26 cellular contexts compared by ENCODE assay signal in the genomic region with DNA sequence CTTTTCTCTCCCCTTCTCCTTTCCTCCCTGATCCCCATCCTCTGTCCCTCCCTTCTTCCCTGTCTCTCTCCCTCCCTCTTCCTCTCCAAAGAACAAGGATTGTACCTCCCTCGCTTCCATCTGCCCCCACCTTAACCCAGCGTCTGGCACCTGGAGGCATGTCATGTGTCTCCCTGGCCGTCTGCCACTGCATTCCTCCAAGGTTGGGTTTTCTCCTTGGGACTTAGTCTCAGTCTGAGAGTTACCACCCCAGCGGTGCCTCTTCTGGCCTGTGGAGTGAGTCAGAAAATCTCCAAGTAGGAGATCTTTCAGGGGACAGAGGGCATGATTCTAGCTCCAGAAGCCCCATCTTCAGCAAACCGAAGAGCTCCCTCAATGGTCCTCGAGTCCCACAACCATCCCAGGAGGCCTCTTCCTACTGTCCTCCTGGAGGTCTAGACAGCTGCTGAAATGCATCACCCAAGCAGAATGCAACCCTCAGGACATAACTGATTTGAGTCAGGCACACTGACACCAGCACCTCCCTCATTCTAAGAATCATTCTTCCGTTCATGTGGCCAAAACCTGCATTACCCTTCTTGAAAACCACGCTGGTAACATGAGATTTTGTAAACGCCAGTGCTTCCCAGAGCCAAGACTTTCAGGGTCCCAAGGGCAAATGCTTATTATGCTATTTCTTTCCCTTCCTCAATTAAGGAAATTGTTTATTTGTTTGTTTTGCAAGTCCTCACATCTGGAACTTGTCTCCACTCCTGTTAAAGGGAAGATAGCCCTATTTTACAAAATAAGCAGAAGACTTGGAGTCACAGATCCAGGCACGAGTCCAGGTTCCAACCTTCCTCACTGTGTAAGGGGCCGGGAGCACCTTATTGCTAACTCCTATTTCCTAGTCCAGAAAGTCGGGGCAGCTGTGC.
DNase-seq lines count a peak whose midpoint lies in the region; ATAC-seq and TF ChIP-seq lines count a peak whose summit lies in the region.
"Had no signal": no experiment of that assay in that cellular context is flagged by ENCODE, and none has a peak within 500 bp of the region (broad histone marks: within the 10 kb centered on the region; RNA-seq: fewer than 3 reads in every experiment).

No MANE protein-coding gene starts in this region.

- H4K20me1 ChIP-seq in H9 (ENCODE audit: control insufficient read depth, insufficient read depth, insufficient read length): no peaks in the 10 kb centered on the region
- H4K20me1 ChIP-seq: BLaER1 had no signal

- no peak overlapping the region for H2BK20ac ChIP-seq in H9 (ENCODE audit: low read depth, low read length, poor library complexity, severe bottlenecking)

- no peak overlapping the region for H3K4me2 ChIP-seq in H9 (ENCODE audit: insufficient read depth, insufficient read length, low read length)
- H3K4me2 ChIP-seq: BLaER1 had no signal

- 0 out of 2 replicates have a peak overlapping the region, but pooled peaks have one; percentile 22 for H3K14ac ChIP-seq in H9 (ENCODE audit: insufficient read depth, low read length)

- WGBS in H9 (ENCODE audit: extremely low coverage, insufficient read length, low lambda C conversion rate): no CpG with 5 or more reads among the region's 12 CpGs

- H2AK5ac ChIP-seq in H9 (ENCODE audit: insufficient read length, low read length): no peak overlapping the region

- H3K23me2 ChIP-seq in H9 (ENCODE audit: insufficient read length, low read depth, low read length, poor library complexity, severe bottlenecking): no peaks in the 10 kb centered on the region

- no peak overlapping the region for H2AFZ ChIP-seq in H9 (ENCODE audit: low read length)

- H4K8ac ChIP-seq in H9 (replicated peaks; ENCODE audit: insufficient read length, low read depth, low read length): no peak overlapping the region

- no peak overlapping the region for H3T11ph ChIP-seq in H9 (ENCODE audit: low read length)

- intact Hi-C loops in Caco-2 (cut with micrococcal nuclease; ENCODE audit: unreplicated experiment) (no loop called here), MCF 10A (cut with micrococcal nuclease) (no loop called here)
- intact Hi-C loops in naive thymus-derived CD4-positive, alpha-beta T cell (cut with micrococcal nuclease): no loop called here

- H4K5ac ChIP-seq in H9 (ENCODE audit: insufficient read length, low read depth, low read length): no peak overlapping the region

- H3K27ac Mint-ChIP-seq in Caco-2 (ENCODE audit: unreplicated experiment) (peak overlapping the region; percentile 73), H9 (no peak overlapping the region), MCF 10A (ENCODE audit: low read depth, unreplicated experiment) (peak overlapping the region; percentile 37), mesothelial cell of epicardium (peak overlapping the region; percentile 72)
- H3K27ac Mint-ChIP-seq in naive thymus-derived CD4-positive, alpha-beta T cell: peak overlapping the region in 1 of 9 donors; percentile 9
- H3K27ac Mint-ChIP-seq: activated CD8-positive, alpha-beta T cell treated with anti-CD3 and anti-CD28 coated beads for 36 hours; brain; effector memory CD8-positive, alpha-beta T cell had no signal

- CTCF ChIA-PET in Caco-2 (lab: Charles Lee) (no interaction called here), MCF 10A (lab: Yijun Ruan, JAX) (no interaction called here)
- CTCF ChIA-PET in naive thymus-derived CD4-positive, alpha-beta T cell (lab: Charles Lee): no interaction called here

- no peak overlapping the region for H3K4me3 ChIP-seq in Caco-2 (ENCODE audit: low read depth, low read length)
- no peak overlapping the region for H3K4me3 ChIP-seq in naive thymus-derived CD4-positive, alpha-beta T cell (ENCODE audit: low read length)
- H3K4me3 ChIP-seq: BLaER1, colonic mucosa, HAP-1, ovary, right lobe of liver had no signal

- H4K91ac ChIP-seq in H9 (ENCODE audit: insufficient read length, low read depth, low read length): no peak overlapping the region

- H3K9ac ChIP-seq in H9 (ENCODE audit: extremely low read depth, insufficient read length, low read length): no peak overlapping the region
- H3K9ac ChIP-seq: BLaER1 had no signal

- no peak overlapping the region for H2BK120ac ChIP-seq in H9 (ENCODE audit: low read depth, low read length, poor library complexity, severe bottlenecking)

- ATAC-seq in naive thymus-derived CD4-positive, alpha-beta T cell: no peak
- no peak for ATAC-seq in GM19324 (IDR thresholded peaks at IDR 0.05; ENCODE audit: low FRiP score, unreplicated experiment)
- ATAC-seq in HG03175 (IDR thresholded peaks at IDR 0.05; ENCODE audit: unreplicated experiment): no peak
- ATAC-seq in HG02610 (IDR thresholded peaks at IDR 0.05; ENCODE audit: unreplicated experiment): no peak
- ATAC-seq: activated CD8-positive, alpha-beta T cell treated with anti-CD3 and anti-CD28 coated beads for 36 hours; effector memory CD8-positive, alpha-beta T cell; naive thymus-derived CD8-positive, alpha-beta T cell; right lobe of liver had no signal

- H3K4me1 Mint-ChIP-seq in Caco-2 (ENCODE audit: low read depth, unreplicated experiment) (no peaks in the 10 kb centered on the region), H9 (peaks cover 14 to 21% of the 10 kb centered on the region in 2 experiments), MCF 10A (ENCODE audit: insufficient read depth, unreplicated experiment) (peaks cover 11% of the 10 kb centered on the region), mesothelial cell of epicardium (peaks cover 53% of the 10 kb centered on the region)
- peaks cover 0 to 9% (median 7%) of the 10 kb centered on the region in 7 donors for H3K4me1 Mint-ChIP-seq in naive thymus-derived CD4-positive, alpha-beta T cell

- H3K9me3 ChIP-seq in Caco-2 (no peaks in the 10 kb centered on the region), H9 (ENCODE audit: control insufficient read depth, low read depth, low read length) (no peaks in the 10 kb centered on the region)
- no peaks in the 10 kb centered on the region for H3K9me3 ChIP-seq in naive thymus-derived CD4-positive, alpha-beta T cell (ENCODE audit: control insufficient read depth in 2 of 3, low read length in 3 of 3)
- H3K9me3 ChIP-seq: BLaER1, colonic mucosa, HAP-1, ovary, right lobe of liver had no signal

- H3K4ac ChIP-seq in H9 (ENCODE audit: low read depth, low read length): no peak overlapping the region

- no peak for DNase-seq in Caco-2
- no peak for DNase-seq in H9
- DNase-seq in MCF 10A (ENCODE audit: unreplicated experiment): peak; percentile 27
- no peak for DNase-seq in mesothelial cell of epicardium (ENCODE audit: low spot score in 2 of 2, unreplicated experiment in 2 of 2)
- no peak for DNase-seq in naive thymus-derived CD4-positive, alpha-beta T cell
- DNase-seq: activated CD4-positive, CD25-positive, alpha-beta regulatory T cell; activated CD8-positive, alpha-beta T cell treated with anti-CD3 and anti-CD28 coated beads for 36 hours; activated gamma-delta T cell treated with Interleukin-2 at 50 U/mL for 16 hours; activated T-cell treated with anti-CD3 and anti-CD28 coated beads, Interleukin-2, amount 50 U/mL, for 1 hour; colonic mucosa; effector memory CD8-positive, alpha-beta T cell; KBM-7; kidney glomerular epithelial cell; mesenchymal stem cell; naive thymus-derived CD8-positive, alpha-beta T cell; NCI-H1930; NCI-H510A treated with DMSO at 0.1 percent for 48 hours; ovary; right lobe of liver; T1000 had no signal

- BruUV-seq in Caco-2 (replicated peaks; lab: Mats Ljungman, UMichigan) (no TSS peak), MCF 10A (replicated peaks; lab: Mats Ljungman, UMichigan) (no TSS peak)

- H3K9me3 Mint-ChIP-seq in Caco-2 (ENCODE audit: unreplicated experiment): no peaks in the 10 kb centered on the region
- H3K9me3 Mint-ChIP-seq in H9: no peaks in the 10 kb centered on the region; a peak in 1 of 5 replicates
- no peaks in the 10 kb centered on the region for H3K9me3 Mint-ChIP-seq in MCF 10A (ENCODE audit: unreplicated experiment)
- peaks cover 6% of the 10 kb centered on the region for H3K9me3 Mint-ChIP-seq in mesothelial cell of epicardium
- H3K9me3 Mint-ChIP-seq in naive thymus-derived CD4-positive, alpha-beta T cell: no peaks in the 10 kb centered on the region
- H3K9me3 Mint-ChIP-seq: activated CD8-positive, alpha-beta T cell treated with anti-CD3 and anti-CD28 coated beads for 36 hours; effector memory CD8-positive, alpha-beta T cell had no signal

- H3K18ac ChIP-seq in H9 (ENCODE audit: insufficient read length, low read depth, low read length): no peak overlapping the region

- no peak overlapping the region for H2BK5ac ChIP-seq in H9 (ENCODE audit: insufficient read length, low read length)

- H3K27me3 Mint-ChIP-seq in Caco-2 (ENCODE audit: insufficient read depth, unreplicated experiment) (peaks cover 8% of the 10 kb centered on the region), H9 (ENCODE audit: low read depth) (peaks cover 2% of the 10 kb centered on the region; the same call in 1 of the 2 replicates), MCF 10A (ENCODE audit: insufficient read depth, unreplicated experiment) (no peaks in the 10 kb centered on the region), mesothelial cell of epicardium (ENCODE audit: low read depth) (peaks cover 8% of the 10 kb centered on the region)
- H3K27me3 Mint-ChIP-seq in naive thymus-derived CD4-positive, alpha-beta T cell: peaks cover 0 to 14% (median 0%) of the 10 kb centered on the region in 5 donors
- H3K27me3 Mint-ChIP-seq: activated CD8-positive, alpha-beta T cell treated with anti-CD3 and anti-CD28 coated beads for 36 hours; naive thymus-derived CD8-positive, alpha-beta T cell had no signal

- no peaks in the 10 kb centered on the region for H3K36me3 Mint-ChIP-seq in Caco-2 (ENCODE audit: insufficient read depth, unreplicated experiment)
- no peaks in the 10 kb centered on the region for H3K36me3 Mint-ChIP-seq in H9 (ENCODE audit: insufficient read depth in 1 of 3, low read depth in 3 of 3)
- H3K36me3 Mint-ChIP-seq in MCF 10A (ENCODE audit: insufficient read depth, unreplicated experiment): peaks cover 6% of the 10 kb centered on the region
- no peaks in the 10 kb centered on the region for H3K36me3 Mint-ChIP-seq in mesothelial cell of epicardium
- H3K36me3 Mint-ChIP-seq in naive thymus-derived CD4-positive, alpha-beta T cell: peaks cover 0 to 6% (median 0%) of the 10 kb centered on the region in 5 donors
- H3K36me3 Mint-ChIP-seq: brain; naive thymus-derived CD8-positive, alpha-beta T cell had no signal

- H3K4me1 ChIP-seq in Caco-2: no peaks in the 10 kb centered on the region
- H3K4me1 ChIP-seq in H9 (ENCODE audit: insufficient read depth, low read length): no peaks in the 10 kb centered on the region; the same call in 1 of the 2 replicates
- H3K4me1 ChIP-seq in naive thymus-derived CD4-positive, alpha-beta T cell (ENCODE audit: control insufficient read depth in 2 of 2, insufficient read depth in 2 of 2, low read length in 2 of 2): no peaks in the 10 kb centered on the region
- H3K4me1 ChIP-seq: BLaER1, colonic mucosa, HAP-1, right lobe of liver had no signal

- no peak overlapping the region for H3K23ac ChIP-seq in H9 (ENCODE audit: insufficient read length, low read depth, low read length)

- no peaks in the 10 kb centered on the region for H3K79me2 ChIP-seq in H9 (ENCODE audit: insufficient read depth, low read length)

- no peak overlapping the region for H3K56ac ChIP-seq in H9 (ENCODE audit: insufficient read length, low read depth, low read length)

- no peaks in the 10 kb centered on the region for H3K27me3 ChIP-seq in Caco-2 (replicated peaks; ENCODE audit: control insufficient read depth, insufficient read depth, low read length)
- no peaks in the 10 kb centered on the region for H3K27me3 ChIP-seq in H9 (ENCODE audit: insufficient read depth, low read length)
- no peaks in the 10 kb centered on the region for H3K27me3 ChIP-seq in naive thymus-derived CD4-positive, alpha-beta T cell (ENCODE audit: control insufficient read depth in 2 of 2, insufficient read depth in 2 of 2, low read length in 2 of 2)
- H3K27me3 ChIP-seq: BLaER1, colonic mucosa, ovary, right lobe of liver had no signal

- TF ChIP-seq CTCF in Caco-2 (IDR thresholded peaks at IDR 0.05; ENCODE audit: insufficient read depth in 1 of 2, low read depth in 1 of 2, low read length in 1 of 2, severe bottlenecking in 1 of 2, unreplicated experiment in 1 of 2): no peak
- no peak for TF ChIP-seq CTCF in H9 (conservative IDR thresholded peaks at IDR 0.05)
- no peak for TF ChIP-seq CTCF in MCF 10A (IDR thresholded peaks at IDR 0.05; ENCODE audit: unreplicated experiment)
- TF ChIP-seq CTCF in mesothelial cell of epicardium (IDR thresholded peaks at IDR 0.05; ENCODE audit: unreplicated experiment): no peak

- H3K27ac ChIP-seq in H9 (ENCODE audit: insufficient read length, low read depth, low read length): no peak overlapping the region
- H3K27ac ChIP-seq in naive thymus-derived CD4-positive, alpha-beta T cell (ENCODE audit: low read depth, low read length): no peak overlapping the region
- H3K27ac ChIP-seq: BLaER1, colonic mucosa, ovary, right lobe of liver had no signal

- H3K36me3 ChIP-seq in Caco-2 (ENCODE audit: control insufficient read depth, insufficient read depth, low read length): no peaks in the 10 kb centered on the region
- no peaks in the 10 kb centered on the region for H3K36me3 ChIP-seq in naive thymus-derived CD4-positive, alpha-beta T cell (ENCODE audit: control insufficient read depth in 2 of 3, insufficient read depth in 3 of 3, low read length in 3 of 3)
- H3K36me3 ChIP-seq: BLaER1, colonic mucosa, HAP-1, ovary, right lobe of liver had no signal

- H3K4me3 Mint-ChIP-seq in Caco-2 (ENCODE audit: unreplicated experiment): no peak overlapping the region
- no peak overlapping the region for H3K4me3 Mint-ChIP-seq in H9
- H3K4me3 Mint-ChIP-seq in MCF 10A (ENCODE audit: unreplicated experiment): no peak overlapping the region
- H3K4me3 Mint-ChIP-seq in mesothelial cell of epicardium: no peak overlapping the region
- H3K4me3 Mint-ChIP-seq in naive thymus-derived CD4-positive, alpha-beta T cell: no peak overlapping the region
- H3K4me3 Mint-ChIP-seq: activated CD8-positive, alpha-beta T cell treated with anti-CD3 and anti-CD28 coated beads for 36 hours; brain; effector memory CD8-positive, alpha-beta T cell; naive thymus-derived CD8-positive, alpha-beta T cell had no signal

- no peak overlapping the region for H2BK15ac ChIP-seq in H9 (ENCODE audit: low read depth, low read length)

- H2BK12ac ChIP-seq in H9 (ENCODE audit: insufficient read length, low read depth, low read length): no peak overlapping the region

- no peaks in the 10 kb centered on the region for H3K79me1 ChIP-seq in H9 (ENCODE audit: insufficient read depth, low read depth, low read length, poor library complexity, severe bottlenecking)

- POLR2A ChIA-PET in Caco-2 (lab: Charles Lee): no interaction called here
- POLR2A ChIA-PET in MCF 10A (lab: Yijun Ruan, JAX): no interaction called here
- POLR2A ChIA-PET in naive thymus-derived CD4-positive, alpha-beta T cell (lab: Charles Lee): no interaction called here

Comparison
In these comparisons a context has a peak if more than half of its experiments do, and no peak if none do; other contexts are left out.
1. H3K27ac Mint-ChIP-seq: peak in Caco-2 (single experiment), MCF 10A (single experiment) and mesothelial cell of epicardium (single experiment); none in H9 (0 of 3).